In genomic region chr19:46615966-46616365, GRCh38 we compare ENCODE assay signal across 27 cellular contexts. TPM values are rescaled to one million over a fixed set of nuclear protein-coding genes. Genes with fewer than 3 reads are reported as not detected.
DNase-seq lines count a peak whose midpoint lies in the region; ATAC-seq, FAIRE-seq and TF ChIP-seq lines count a peak whose summit lies in the region.
"Had no signal": no experiment of that assay in that cellular context is flagged by ENCODE, and none has a peak within 500 bp of the region (broad histone marks: within the 10 kb centered on the region; RNA-seq: fewer than 3 reads in every experiment).

No MANE protein-coding gene starts in this region.

- ATAC-seq in activated CD4-positive, alpha-beta T cell treated with anti-CD3 and anti-CD28 coated beads for 36 hours = no peak
- ATAC-seq in GM21515 (IDR thresholded peaks at IDR 0.05; ENCODE audit: unreplicated experiment) (no peak), HG02885 (IDR thresholded peaks at IDR 0.05; ENCODE audit: poor library complexity, unreplicated experiment) (no peak)
- ATAC-seq: K562, left colon, natural killer cell had no signal

- FAIRE-seq in kidney (lab: Jason Lieb, UNC) = no peak
- FAIRE-seq: K562, RCC 7860 had no signal

- in situ Hi-C loops in KBM-7 (cut with MboI; ENCODE audit: low pct_unique_long_range_greater_than_20kb, low sequenced_read_pairs) = no loop called here

- intact Hi-C loops in activated CD4-positive, alpha-beta T cell treated with anti-CD3 and anti-CD28 coated beads for 36 hours (cut with DNase I, micrococcal nuclease) = loop anchor here (2.0 kb wide), 2 partner anchors 13 to 113 kb away; no protein-coding TSS in a partner anchor
- intact Hi-C loops in activated CD4-positive, alpha-beta memory T cell treated with anti-CD3 and anti-CD28 coated beads for 36 hours (cut with micrococcal nuclease) = loop anchor here (2.0 kb wide), 1 partner anchor 13 kb away; no protein-coding TSS in a partner anchor
- intact Hi-C loops in kidney (cut with DNase I) = no loop called here

- peak overlapping the region; percentile 99 for H3K27ac Mint-ChIP-seq in activated CD4-positive, alpha-beta T cell treated with anti-CD3 and anti-CD28 coated beads for 36 hours
- H3K27ac Mint-ChIP-seq in activated CD4-positive, alpha-beta memory T cell treated with anti-CD3 and anti-CD28 coated beads for 36 hours = peak overlapping the region; percentile 68
- H3K27ac Mint-ChIP-seq: natural killer cell had no signal

- TF ChIP-seq CTCF in BE2C (IDR thresholded peaks at IDR 0.05; ENCODE audit: low read depth, low read length) (no peak), kidney (IDR thresholded peaks at IDR 0.05; ENCODE audit: borderline replicate concordance, extremely low read depth, insufficient read depth) (no peak)

- CTCF ChIA-PET in activated CD4-positive, alpha-beta T cell treated with anti-CD3 and anti-CD28 coated beads for 36 hours (lab: Charles Lee) = interaction anchor here (1.5 to 14.4 kb wide), 4 partner anchors 14 to 46 kb away, joined by 6 to 206 read pairs (median 38); partner anchors contain the start of genes CALM3, DACT3 and GNG8
- CTCF ChIA-PET in activated CD4-positive, alpha-beta memory T cell treated with anti-CD3 and anti-CD28 coated beads for 36 hours (lab: Charles Lee) = interaction anchor here (1.5 to 13.2 kb wide), 4 partner anchors 14 to 46 kb away, joined by 8 to 319 read pairs (median 27); partner anchors contain the start of genes CALM3 and DACT3

- H3K27me3 Mint-ChIP-seq in activated CD4-positive, alpha-beta T cell treated with anti-CD3 and anti-CD28 coated beads for 36 hours = no peaks in the 10 kb centered on the region
- no peaks in the 10 kb centered on the region for H3K27me3 Mint-ChIP-seq in activated CD4-positive, alpha-beta memory T cell treated with anti-CD3 and anti-CD28 coated beads for 36 hours

- H3K27me3 ChIP-seq in BE2C = no peaks in the 10 kb centered on the region
- H3K27me3 ChIP-seq: ovary had no signal

- H3K9me3 Mint-ChIP-seq in activated CD4-positive, alpha-beta T cell treated with anti-CD3 and anti-CD28 coated beads for 36 hours (ENCODE audit: low read depth) = no peaks in the 10 kb centered on the region
- no peaks in the 10 kb centered on the region for H3K9me3 Mint-ChIP-seq in activated CD4-positive, alpha-beta memory T cell treated with anti-CD3 and anti-CD28 coated beads for 36 hours
- H3K9me3 Mint-ChIP-seq: natural killer cell had no signal

- H3K9ac ChIP-seq in kidney (ENCODE audit: low read length in 2 of 2) = no peak overlapping the region

- peak; percentile 6 for DNase-seq in activated CD4-positive, alpha-beta T cell treated with anti-CD3 and anti-CD28 coated beads for 36 hours
- no peak for DNase-seq in activated CD4-positive, alpha-beta T cell treated with anti-CD3 and anti-CD28 coated beads for 1 hour
- peak; percentile 0 for DNase-seq in BE2C
- DNase-seq in activated CD4-positive, alpha-beta memory T cell treated with anti-CD3 and anti-CD28 coated beads for 36 hours = no peak
- peak; percentile 22 for DNase-seq in kidney
- no peak for DNase-seq in KBM-7
- DNase-seq: amygdala; Calu3; H7; mesendoderm; MM.1S; natural killer cell; NCI-H1436; NCI-H2107; NCI-H510A; stimulated activated CD4-positive, alpha-beta T cell treated with anti-CD3 and anti-CD28 coated beads, Interleukin-15, amount 100 ng/mL, for 24 hours had no signal

- H3K4me3 ChIP-seq in BE2C (ENCODE audit: low read depth, low read length) (no peak overlapping the region), kidney (ENCODE audit: low read length in 2 of 2) (no peak overlapping the region)
- H3K4me3 ChIP-seq: K562, ovary had no signal

- peaks cover 22% of the 10 kb centered on the region for H3K36me3 Mint-ChIP-seq in activated CD4-positive, alpha-beta T cell treated with anti-CD3 and anti-CD28 coated beads for 36 hours (ENCODE audit: low read depth)
- peaks cover 3% of the 10 kb centered on the region for H3K36me3 Mint-ChIP-seq in activated CD4-positive, alpha-beta memory T cell treated with anti-CD3 and anti-CD28 coated beads for 36 hours
- H3K36me3 Mint-ChIP-seq: natural killer cell had no signal

- H3K4me1 ChIP-seq in BE2C = peaks cover 21% of the 10 kb centered on the region
- H3K4me1 ChIP-seq in kidney (ENCODE audit: control insufficient read depth in 1 of 2, insufficient read depth in 1 of 2, low read depth in 1 of 2, low read length in 2 of 2) = peaks cover 4 to 7% of the 10 kb centered on the region in 2 donors

- H3K9me3 ChIP-seq in BE2C = no peaks in the 10 kb centered on the region
- no peaks in the 10 kb centered on the region for H3K9me3 ChIP-seq in kidney (ENCODE audit: control insufficient read depth in 1 of 2, low read length in 2 of 2)
- H3K9me3 ChIP-seq: ovary had no signal

- H3K27ac ChIP-seq in kidney (ENCODE audit: low read depth in 2 of 2, low read length in 2 of 2) = no peak overlapping the region
- H3K27ac ChIP-seq: ovary had no signal

- H3K4me3 Mint-ChIP-seq in activated CD4-positive, alpha-beta T cell treated with anti-CD3 and anti-CD28 coated beads for 36 hours = peak overlapping the region; percentile 68
- H3K4me3 Mint-ChIP-seq in activated CD4-positive, alpha-beta memory T cell treated with anti-CD3 and anti-CD28 coated beads for 36 hours = no peak overlapping the region

- H3K36me3 ChIP-seq in BE2C = no peaks in the 10 kb centered on the region
- no peaks in the 10 kb centered on the region for H3K36me3 ChIP-seq in kidney (ENCODE audit: control insufficient read depth in 1 of 2, insufficient read depth in 2 of 2, low read length in 2 of 2)
- H3K36me3 ChIP-seq: ovary had no signal

- peaks cover 82% of the 10 kb centered on the region for H3K4me1 Mint-ChIP-seq in activated CD4-positive, alpha-beta T cell treated with anti-CD3 and anti-CD28 coated beads for 36 hours
- peaks cover 69% of the 10 kb centered on the region for H3K4me1 Mint-ChIP-seq in activated CD4-positive, alpha-beta memory T cell treated with anti-CD3 and anti-CD28 coated beads for 36 hours (ENCODE audit: low read depth)

- POLR2A ChIA-PET in activated CD4-positive, alpha-beta T cell treated with anti-CD3 and anti-CD28 coated beads for 36 hours (lab: Charles Lee) = no interaction called here
- POLR2A ChIA-PET in activated CD4-positive, alpha-beta memory T cell treated with anti-CD3 and anti-CD28 coated beads for 36 hours (lab: Charles Lee) = interaction anchor here (0.9 to 3.8 kb wide), 4 partner anchors 9 to 45 kb away, joined by 3 to 26 read pairs (median 6); partner anchors contain the start of genes CALM3, DACT3 and PTGIR

RNA-seq across cellular contexts. Expression of gene PTGIR, which starts 8.9 kb away (rescaled TPM):
- 10 to 100 TPM; 40.1 to 41.0 TPM for total RNA-seq in activated CD4-positive, alpha-beta T cell treated with anti-CD3 and anti-CD28 coated beads for 36 hours
- 16.1 TPM for polyA plus RNA-seq in BE2C (2012; ENCODE audit: insufficient read depth, insufficient read length, low read depth)
- total RNA-seq in activated CD4-positive, alpha-beta memory T cell treated with anti-CD3 and anti-CD28 coated beads for 36 hours = 10 to 100 TPM; 22.6 to 24.6 TPM
- total RNA-seq in kidney = 10.1 TPM
- 7.5 TPM for polyA plus RNA-seq in kidney (ENCODE audit: insufficient read depth, low read depth, low replicate concordance)
- total RNA-seq: Calu3, SK-MEL-5 had no signal

RNA-seq across cellular contexts. Expression of gene CALM3, which starts 14.8 kb away (rescaled TPM):
- 100 to 1,000 TPM; 493 to 631 TPM for total RNA-seq in activated CD4-positive, alpha-beta T cell treated with anti-CD3 and anti-CD28 coated beads for 36 hours
- 263 TPM for polyA plus RNA-seq in BE2C (2012; ENCODE audit: insufficient read depth, insufficient read length, low read depth)
- total RNA-seq in activated CD4-positive, alpha-beta memory T cell treated with anti-CD3 and anti-CD28 coated beads for 36 hours = 100 to 1,000 TPM; 410 to 425 TPM
- total RNA-seq in kidney = 217 TPM
- 350 TPM for polyA plus RNA-seq in kidney (ENCODE audit: insufficient read depth, low read depth, low replicate concordance)

RNA-seq across cellular contexts. Expression of gene GNG8, which starts 20.0 kb away (rescaled TPM):
- total RNA-seq in activated CD4-positive, alpha-beta T cell treated with anti-CD3 and anti-CD28 coated beads for 36 hours = 10 to 100 TPM; 13.8 to 17.4 TPM
- 2.4 TPM for polyA plus RNA-seq in BE2C (2012; ENCODE audit: insufficient read depth, insufficient read length, low read depth)
- 1 to 10 TPM; 9.5 TPM for total RNA-seq in activated CD4-positive, alpha-beta memory T cell treated with anti-CD3 and anti-CD28 coated beads for 36 hours
- total RNA-seq in kidney = not detected
- polyA plus RNA-seq in kidney (ENCODE audit: insufficient read depth, low read depth, low replicate concordance) = not detected
- total RNA-seq: A172, Calu3, fibroblast of lung, glomerular endothelial cell, H7, K562, left colon, natural killer cell, ovary, SK-MEL-5, ureter had no signal
- polyA plus RNA-seq: fibroblast of lung, ovary had no signal

RNA-seq across cellular contexts. Expression of gene DACT3, which starts 45.0 kb away (rescaled TPM):
- total RNA-seq in activated CD4-positive, alpha-beta T cell treated with anti-CD3 and anti-CD28 coated beads for 36 hours = 1 to 10 TPM; 2.9 to 3.1 TPM
- 16.0 TPM for polyA plus RNA-seq in BE2C (2012; ENCODE audit: insufficient read depth, insufficient read length, low read depth)
- 1 to 10 TPM; 2.8 to 3.0 TPM for total RNA-seq in activated CD4-positive, alpha-beta memory T cell treated with anti-CD3 and anti-CD28 coated beads for 36 hours
- total RNA-seq in kidney = 10.4 TPM
- polyA plus RNA-seq in kidney (ENCODE audit: insufficient read depth, low read depth, low replicate concordance) = 5.4 TPM
- total RNA-seq: Calu3 had no signal

Comparison
In these comparisons a context has a peak if more than half of its experiments do, and no peak if none do; other contexts are left out.
1. DNase-seq: peak in activated CD4-positive, alpha-beta T cell treated with anti-CD3 and anti-CD28 coated beads for 36 hours (single experiment), BE2C (single experiment) and kidney (single experiment); none in activated CD4-positive, alpha-beta T cell treated with anti-CD3 and anti-CD28 coated beads for 1 hour (single experiment), activated CD4-positive, alpha-beta memory T cell treated with anti-CD3 and anti-CD28 coated beads for 36 hours (single experiment) and KBM-7 (single experiment).
2. RNA of gene GNG8, which starts 20.0 kb away (total RNA-seq): 13.8 to 17.4 TPM in activated CD4-positive, alpha-beta T cell treated with anti-CD3 and anti-CD28 coated beads for 36 hours and 9.5 TPM in activated CD4-positive, alpha-beta memory T cell treated with anti-CD3 and anti-CD28 coated beads for 36 hours; not detected in kidney (single experiment); every median in the first group is over 10 times any median in the second.